1 cellular context compared by ENCODE assay signal in genomic region chr2:19473415-19473814, GRCh38.
TF ChIP-seq lines count a peak whose summit lies in the region.

No MANE protein-coding gene starts in this region.

TF ChIP-seq in WTC11, 78 proteins besides CTCF, POLR2A, EP300 and RAD21 (continued from another document):
- TF ChIP-seq ARID4B (CRISPR knock-in tag; IDR thresholded peaks at IDR 0.05; ENCODE audit: borderline replicate concordance) (no peak), ZNF219 (CRISPR knock-in tag; IDR thresholded peaks at IDR 0.05; ENCODE audit: borderline replicate concordance) (no peak), ZBTB43 (CRISPR knock-in tag; IDR thresholded peaks at IDR 0.05) (no peak)
